ENCODE assay signal across 22 cellular contexts in the genomic region with DNA sequence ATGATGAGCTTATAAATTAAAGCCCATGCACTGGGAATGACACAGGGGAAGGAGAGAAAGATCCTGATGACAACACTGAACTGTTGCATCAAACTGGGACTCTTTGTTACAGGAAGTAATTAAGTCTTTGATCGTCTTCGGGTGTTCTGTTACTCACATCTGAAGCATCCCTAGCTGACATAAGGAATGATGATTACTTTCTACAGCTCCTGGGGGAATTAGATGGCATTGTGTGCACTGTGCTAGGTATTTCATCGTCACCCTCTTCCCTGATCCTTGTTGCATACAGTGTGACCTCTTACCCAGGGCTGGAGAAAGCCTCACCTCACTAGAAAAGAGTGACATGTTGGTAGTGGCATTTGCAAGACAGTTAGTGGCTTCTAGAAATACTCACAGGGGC.
DNase-seq lines count a peak whose midpoint lies in the region; ATAC-seq, FAIRE-seq and TF ChIP-seq lines count a peak whose summit lies in the region.
"Had no signal": no experiment of that assay in that cellular context is flagged by ENCODE, and none has a peak within 500 bp of the region (broad histone marks: within the 10 kb centered on the region; RNA-seq: fewer than 3 reads in every experiment).

No MANE protein-coding gene starts in this region.

- intact Hi-C loops in IMR-90 (cut with micrococcal nuclease) = no loop called here

- no peak overlapping the region for H3K27ac ChIP-seq in IMR-90 (ENCODE audit: insufficient read depth, low read length)
- no peak overlapping the region for H3K27ac ChIP-seq in mesendoderm (ENCODE audit: low read depth, low read length)
- no peak overlapping the region for H3K27ac ChIP-seq in CD8-positive, alpha-beta memory T cell (ENCODE audit: low read depth, low read length)
- H3K27ac ChIP-seq: epithelial cell of prostate, neural progenitor cell, testis had no signal

- H2BK5ac ChIP-seq in IMR-90 (ENCODE audit: low read depth, low read length, poor library complexity, severe bottlenecking) (no peak overlapping the region), mesendoderm (ENCODE audit: low read length) (no peak overlapping the region)

- no peak for TF ChIP-seq CTCF in IMR-90 (conservative IDR thresholded peaks at IDR 0.05; ENCODE audit: low read depth, low read length)
- TF ChIP-seq CTCF in choroid plexus epithelial cell (conservative IDR thresholded peaks at IDR 0.05; ENCODE audit: low read depth, low read length) = no peak

- WGBS in IMR-90 (ENCODE audit: extremely low coverage in 2 of 2, insufficient read length in 1 of 2), 2 experiments = no CpG with 5 or more reads among the region's 3 CpGs
- no CpG with 5 or more reads among the region's 3 CpGs for WGBS in mesendoderm (ENCODE audit: extremely low coverage, insufficient coverage, low lambda C conversion rate)

- H3K23ac ChIP-seq in IMR-90 (ENCODE audit: low read depth, low read length) (no peak overlapping the region), mesendoderm (ENCODE audit: low read length) (no peak overlapping the region)

- H2AK9ac ChIP-seq in IMR-90 (replicated peaks; ENCODE audit: low read depth, low read length, poor library complexity) = no peak overlapping the region

- H3K56ac ChIP-seq in IMR-90 (ENCODE audit: extremely low read depth, insufficient read depth, low read length) (no peak overlapping the region), mesendoderm (ENCODE audit: low read length) (no peak overlapping the region)

- no peak for FAIRE-seq in GM19239 (lab: Jason Lieb, UNC)
- FAIRE-seq: H1 had no signal

- no peak overlapping the region for H4K5ac ChIP-seq in IMR-90 (ENCODE audit: low read depth, low read length)
- no peak overlapping the region for H4K5ac ChIP-seq in mesendoderm (ENCODE audit: low read length)

- H3K4me1 ChIP-seq in IMR-90 (ENCODE audit: control insufficient read depth, insufficient read depth, low read length) (no peaks in the 10 kb centered on the region), mesendoderm (ENCODE audit: control insufficient read depth, low read depth, low read length) (no peaks in the 10 kb centered on the region)
- H3K4me1 ChIP-seq in CD8-positive, alpha-beta memory T cell (ENCODE audit: insufficient read depth, low read length) = no peaks in the 10 kb centered on the region
- H3K4me1 ChIP-seq: testis had no signal

- 0 out of 2 replicates have a peak overlapping the region, but pooled peaks have one; percentile 44 for H3K14ac ChIP-seq in IMR-90 (replicated peaks; ENCODE audit: low read depth, low read length)

- POLR2A ChIA-PET in IMR-90 (lab: Charles Lee; ENCODE audit: unreplicated experiment) = no interaction called here
- POLR2A ChIA-PET in HEK293T (lab: Yijun Ruan, JAX) = no interaction called here
- POLR2A ChIA-PET in CD8-positive, alpha-beta memory T cell (lab: Charles Lee) = no interaction called here

- ATAC-seq in IMR-90 (ENCODE audit: low read depth) = no peak
- no peak for ATAC-seq in effector memory CD8-positive, alpha-beta T cell (replicated peaks)
- ATAC-seq: activated CD4-positive, CD25-positive, alpha-beta regulatory T cell treated with anti-CD3 and anti-CD28 coated beads, Interleukin-2, amount 50 U/mL, for 24 hours; left ventricle myocardium superior; mucosa of descending colon had no signal

- H3K9me1 ChIP-seq in IMR-90 (ENCODE audit: insufficient read depth, low read length) = no peaks in the 10 kb centered on the region; the same call in 1 of the 2 replicates

- no peaks in the 10 kb centered on the region for H3K4me1 Mint-ChIP-seq in CD8-positive, alpha-beta memory T cell
- no peaks in the 10 kb centered on the region for H3K4me1 Mint-ChIP-seq in effector memory CD8-positive, alpha-beta T cell (ENCODE audit: low read depth in 2 of 2)

- no peaks in the 10 kb centered on the region for H3K79me2 ChIP-seq in mesendoderm (ENCODE audit: control insufficient read depth, insufficient read depth, low read length)

- H3K4ac ChIP-seq in IMR-90 (ENCODE audit: low read depth, low read length) (no peak overlapping the region), mesendoderm (ENCODE audit: low read depth, low read length) (no peak overlapping the region)

- peaks cover 0 to 3% (median 0%) of the 10 kb centered on the region in 3 donors for H3K36me3 Mint-ChIP-seq in CD8-positive, alpha-beta memory T cell
- H3K36me3 Mint-ChIP-seq in effector memory CD8-positive, alpha-beta T cell (ENCODE audit: insufficient read depth) = no peaks in the 10 kb centered on the region
- H3K36me3 Mint-ChIP-seq: activated naive CD8-positive, alpha-beta T cell; neural progenitor cell had no signal

- TF ChIP-seq POLR2A in IMR-90 (IDR thresholded peaks at IDR 0.05; ENCODE audit: low read depth, low read length) = no peak

- no peak overlapping the region for H2AK5ac ChIP-seq in IMR-90 (ENCODE audit: low read depth, low read length)
- H2AK5ac ChIP-seq in mesendoderm (ENCODE audit: low read length) = no peak overlapping the region

- no TSS peak for BruUV-seq in IMR-90 (replicated peaks; lab: Mats Ljungman, UMichigan)

- no peak overlapping the region for H3K4me3 Mint-ChIP-seq in CD8-positive, alpha-beta memory T cell
- H3K4me3 Mint-ChIP-seq in effector memory CD8-positive, alpha-beta T cell = no peak overlapping the region
- H3K4me3 Mint-ChIP-seq: activated naive CD8-positive, alpha-beta T cell; dendritic cell treated with granulocyte-macrophage colony-stimulating factor and Interleukin-4, amounts not matched to agents 40 ng/mL and 50 ng/mL, for 4 days; neural progenitor cell had no signal

- H3K4me3 ChIP-seq in IMR-90 (ENCODE audit: insufficient read depth, low read depth, low read length) (no peak overlapping the region), choroid plexus epithelial cell (ENCODE audit: low read depth, low read length) (no peak overlapping the region), mesendoderm (ENCODE audit: low read length) (no peak overlapping the region)
- no peak overlapping the region for H3K4me3 ChIP-seq in CD8-positive, alpha-beta memory T cell (ENCODE audit: low read length)
- H3K4me3 ChIP-seq: mucosa of descending colon, neural progenitor cell, testis had no signal

- no peaks in the 10 kb centered on the region for H3K9me3 ChIP-seq in IMR-90 (ENCODE audit: control insufficient read depth, insufficient read depth, low read length)
- no peaks in the 10 kb centered on the region for H3K9me3 ChIP-seq in CD8-positive, alpha-beta memory T cell (ENCODE audit: low read length)
- H3K9me3 ChIP-seq: mucosa of descending colon, SK-N-SH, testis had no signal

- H2AFZ ChIP-seq in IMR-90 (replicated peaks; ENCODE audit: low read length, poor library complexity) = no peak overlapping the region
- H2AFZ ChIP-seq: neural progenitor cell had no signal

- no peak overlapping the region for H2BK20ac ChIP-seq in IMR-90 (ENCODE audit: low read depth, low read length)

- H3K18ac ChIP-seq in IMR-90 (ENCODE audit: low read depth, low read length) = no peak overlapping the region
- no peak overlapping the region for H3K18ac ChIP-seq in mesendoderm (ENCODE audit: low read length)

- H3K79me1 ChIP-seq in IMR-90 (ENCODE audit: low read depth in 1 of 2, low read length in 2 of 2) (no peaks in the 10 kb centered on the region), mesendoderm (ENCODE audit: low read length) (no peaks in the 10 kb centered on the region)

- dilution Hi-C loops in IMR-90 (cut with HindIII; ENCODE audit: low sequenced_read_pairs, unreplicated experiment) = no loop called here

- no peaks in the 10 kb centered on the region for H4K20me1 ChIP-seq in IMR-90 (ENCODE audit: insufficient read depth, low read length)

- CTCF ChIA-PET in IMR-90 (lab: Yijun Ruan, JAX) = no interaction called here
- CTCF ChIA-PET in HEK293T (lab: Yijun Ruan, JAX) = no interaction called here
- CTCF ChIA-PET in CD8-positive, alpha-beta memory T cell (lab: Charles Lee) = no interaction called here

- H3K9ac ChIP-seq in IMR-90 (ENCODE audit: low read depth, low read length) (no peak overlapping the region), mesendoderm (ENCODE audit: low read length) (no peak overlapping the region)
- H3K9ac ChIP-seq: neural progenitor cell, SK-N-SH had no signal

- H2BK120ac ChIP-seq in IMR-90 (ENCODE audit: low read depth, low read length) (no peak overlapping the region), mesendoderm (ENCODE audit: low read depth, low read length) (no peak overlapping the region)

- no peaks in the 10 kb centered on the region for H3K9me3 Mint-ChIP-seq in CD8-positive, alpha-beta memory T cell
- no peaks in the 10 kb centered on the region for H3K9me3 Mint-ChIP-seq in effector memory CD8-positive, alpha-beta T cell
- H3K9me3 Mint-ChIP-seq: dendritic cell treated with granulocyte-macrophage colony-stimulating factor and Interleukin-4, amounts not matched to agents 40 ng/mL and 50 ng/mL, for 4 days; neural progenitor cell had no signal

- H3K4me2 ChIP-seq in IMR-90 (ENCODE audit: low read depth, low read length) (no peak overlapping the region), mesendoderm (ENCODE audit: low read length) (no peak overlapping the region)
- H3K4me2 ChIP-seq: neural progenitor cell, SK-N-SH had no signal

- peaks cover 20 to 57% of the 10 kb centered on the region in 2 donors for H3K27me3 Mint-ChIP-seq in CD8-positive, alpha-beta memory T cell
- H3K27me3 Mint-ChIP-seq in effector memory CD8-positive, alpha-beta T cell = peaks cover 74 to 90% of the 10 kb centered on the region in 2 donors

- no peak overlapping the region for H4K91ac ChIP-seq in IMR-90 (ENCODE audit: insufficient read depth, low read depth, low read length)

- H4K8ac ChIP-seq in IMR-90 (ENCODE audit: low read depth in 2 of 2, low read length in 2 of 2) (no peak overlapping the region), mesendoderm (ENCODE audit: low read depth, low read length) (no peak overlapping the region)

- in situ Hi-C loops in IMR-90 (cut with MboI; ENCODE audit: low sequenced_read_pairs) = no loop called here

- no peaks in the 10 kb centered on the region; the same call in none of the 2 replicates for H3K27me3 ChIP-seq in IMR-90 (ENCODE audit: control insufficient read depth, insufficient read depth, low read length)
- no peaks in the 10 kb centered on the region for H3K27me3 ChIP-seq in mesendoderm (ENCODE audit: insufficient read depth, low read length, poor library complexity)
- no peaks in the 10 kb centered on the region for H3K27me3 ChIP-seq in CD8-positive, alpha-beta memory T cell (ENCODE audit: insufficient read depth, low read length, poor library complexity, severe bottlenecking)
- H3K27me3 ChIP-seq: neural progenitor cell, testis had no signal

- peak; percentile 60 for DNase-seq in EH (ENCODE audit: low read depth)
- no peak for DNase-seq in IMR-90
- DNase-seq in choroid plexus epithelial cell (ENCODE audit: low read depth) = peak; percentile 8
- peak; percentile 56 for DNase-seq in mesendoderm
- DNase-seq in HEK293T (ENCODE audit: extremely low spot score) = no peak
- DNase-seq in GM19239 (ENCODE audit: insufficient read length, low spot score) = no peak
- no peak for DNase-seq in CD8-positive, alpha-beta memory T cell
- no peak for DNase-seq in effector memory CD8-positive, alpha-beta T cell
- DNase-seq: activated CD8-positive, alpha-beta memory T cell treated with anti-CD3 and anti-CD28 coated beads for 24 hours; DND-41; left ventricle myocardium superior; mucosa of descending colon; NCI-H2227 treated with DMSO at 0.1 percent for 48 hours; SK-N-SH; stimulated activated CD4-positive, alpha-beta T cell treated with anti-CD3 and anti-CD28 coated beads, Interleukin-12 subunit alpha, Interleukin-12 subunit beta, amount 100 ng/mL, for 4 hours; testis had no signal

- no peak overlapping the region for H2BK15ac ChIP-seq in IMR-90 (ENCODE audit: low read depth, low read length)
- H2BK15ac ChIP-seq in mesendoderm (replicated peaks; ENCODE audit: low read depth) = no peak overlapping the region

- no peaks in the 10 kb centered on the region for H3K36me3 ChIP-seq in IMR-90 (ENCODE audit: control insufficient read depth, insufficient read depth, low read length)
- no peaks in the 10 kb centered on the region for H3K36me3 ChIP-seq in mesendoderm (ENCODE audit: control insufficient read depth, insufficient read depth, low read length)
- H3K36me3 ChIP-seq in CD8-positive, alpha-beta memory T cell (ENCODE audit: insufficient read depth, low read length) = no peaks in the 10 kb centered on the region
- H3K36me3 ChIP-seq: neural progenitor cell had no signal

- no peak for TF ChIP-seq RAD21 in IMR-90 (IDR thresholded peaks at IDR 0.05; ENCODE audit: low read length)

- no peak overlapping the region for H3K27ac Mint-ChIP-seq in CD8-positive, alpha-beta memory T cell
- no peak overlapping the region for H3K27ac Mint-ChIP-seq in effector memory CD8-positive, alpha-beta T cell
- H3K27ac Mint-ChIP-seq: activated naive CD8-positive, alpha-beta T cell; dendritic cell treated with granulocyte-macrophage colony-stimulating factor and Interleukin-4, amounts not matched to agents 40 ng/mL and 50 ng/mL, for 4 days; neural progenitor cell had no signal

Comparison
In these comparisons a context has a peak if more than half of its experiments do, and no peak if none do; other contexts are left out.
1. DNase-seq: peak in EH (single experiment), choroid plexus epithelial cell (single experiment) and mesendoderm (single experiment); none in IMR-90 (single experiment), HEK293T (single experiment), GM19239 (single experiment), CD8-positive, alpha-beta memory T cell (0 of 5) and effector memory CD8-positive, alpha-beta T cell (0 of 3).